ENCODE assay signal across 8 cellular contexts in genomic region chr1:178724734-178725602, GRCh38. TPM values are rescaled to one million over a fixed set of nuclear protein-coding genes. Genes with fewer than 3 reads are reported as not detected.
DNase-seq lines count a peak whose midpoint lies in the region; ATAC-seq, FAIRE-seq and TF ChIP-seq lines count a peak whose summit lies in the region.

TSS of gene RALGPS2 (plus strand) at chr1:178725244. CDS start at chr1:178776765, 51,521 bp downstream.

- peak within 1 kb of the TSS; percentile 11 for H3K27ac Mint-ChIP-seq in activated CD8-positive, alpha-beta memory T cell treated with anti-CD3 and anti-CD28 coated beads, Interleukin-2, amount 10 ng/mL, durations not matched to agents 7 days and 5 days
- H3K27ac Mint-ChIP-seq in memory B cell, result peak within 1 kb of the TSS; percentile 96

- H3K4me3 Mint-ChIP-seq in activated CD8-positive, alpha-beta memory T cell treated with anti-CD3 and anti-CD28 coated beads, Interleukin-2, amount 10 ng/mL, durations not matched to agents 7 days and 5 days, result peak within 1 kb of the TSS; percentile 75
- H3K4me3 Mint-ChIP-seq in memory B cell, result peak within 1 kb of the TSS; percentile 96

- H3K4me2 ChIP-seq in H1 (ENCODE audit: insufficient read depth in 1 of 2, low read depth in 2 of 2, low read length in 2 of 2), result peak within 1 kb of the TSS; percentile 71 to 80

- no peaks in the 10 kb centered on the region for H3K36me3 Mint-ChIP-seq in activated CD8-positive, alpha-beta memory T cell treated with anti-CD3 and anti-CD28 coated beads, Interleukin-2, amount 10 ng/mL, durations not matched to agents 7 days and 5 days
- peaks cover 21% of the 10 kb centered on the region for H3K36me3 Mint-ChIP-seq in memory B cell

- WGBS in H1 (ENCODE audit: extremely low coverage in 1 of 2, insufficient coverage in 1 of 2, insufficient read length in 1 of 2, insufficient replicate concordance in 2 of 2, low coverage in 1 of 2, low lambda C conversion rate in 2 of 2, missing lambda C conversion rate in 1 of 2), 2 experiments, result 2% methylated on average over 60 of the region's 110 CpGs; no CpG with 5 or more reads in 1 of the 2 experiments

- peaks cover 0 to 37% of the 10 kb centered on the region in 2 experiments; a peak in 2 of 4 replicates for H3K79me2 ChIP-seq in H1 (ENCODE audit: control insufficient read depth in 1 of 2, insufficient read depth in 2 of 2, low read length in 2 of 2)

- no peak within 1 kb of the TSS for H3K23ac ChIP-seq in H1 (ENCODE audit: insufficient read length)

- peak within 1 kb of the TSS; percentile 94 for H2BK5ac ChIP-seq in H1 (ENCODE audit: low read depth, low read length)

- TF ChIP-seq CTCF in AG10803 (conservative IDR thresholded peaks at IDR 0.05; ENCODE audit: low read length), result no peak
- TF ChIP-seq CTCF in H1 (IDR thresholded peaks at IDR 0.05; ENCODE audit: control extremely low read depth in 1 of 3, insufficient read depth in 1 of 3, low read depth in 1 of 3, low read length in 3 of 3), result no peak

- FAIRE-seq in H1 (lab: Jason Lieb, UNC), result no peak

- peaks cover 10% of the 10 kb centered on the region for H3K4me1 Mint-ChIP-seq in activated CD8-positive, alpha-beta memory T cell treated with anti-CD3 and anti-CD28 coated beads, Interleukin-2, amount 10 ng/mL, durations not matched to agents 7 days and 5 days
- H3K4me1 Mint-ChIP-seq in memory B cell, result peaks cover 18% of the 10 kb centered on the region

- H2BK20ac ChIP-seq in H1 (ENCODE audit: low read length), result no peak within 1 kb of the TSS

- H4K5ac ChIP-seq in H1 (ENCODE audit: insufficient read length, low read depth, low read length), result peak within 1 kb of the TSS; percentile 89

- CTCF ChIA-PET in activated CD8-positive, alpha-beta memory T cell treated with anti-CD3 and anti-CD28 coated beads, Interleukin-2, amount 10 ng/mL, durations not matched to agents 7 days and 5 days (lab: Charles Lee), result interaction anchor here (0.6 to 1.0 kb wide), 2 partner anchors 25 to 36 kb away, joined by 3 read pairs; no protein-coding TSS in a partner anchor
- CTCF ChIA-PET in H1 (lab: Charles Lee; ENCODE audit: partially characterized antibody), result interaction anchor here (1.4 to 3.8 kb wide), 2 partner anchors 32 to 183 kb away, joined by 3 to 11 read pairs; no protein-coding TSS in a partner anchor

- H2BK120ac ChIP-seq in H1 (replicated peaks; ENCODE audit: low read depth, low read length), result no peak within 1 kb of the TSS

- no peak for TF ChIP-seq EP300 in H1 (IDR thresholded peaks at IDR 0.05; ENCODE audit: borderline replicate concordance in 1 of 2, low read depth in 2 of 2, low read length in 2 of 2)

- peak; percentile 59 for ATAC-seq in GM19023 (IDR thresholded peaks at IDR 0.05; ENCODE audit: unreplicated experiment)
- peak; percentile 57 for ATAC-seq in HG03175 (IDR thresholded peaks at IDR 0.05; ENCODE audit: unreplicated experiment)
- ATAC-seq in activated CD8-positive, alpha-beta memory T cell treated with anti-CD3 and anti-CD28 coated beads, Interleukin-2, amount 10 ng/mL, durations not matched to agents 7 days and 5 days, result peak; percentile 81
- ATAC-seq in memory B cell (ENCODE audit: low read depth), result peak; percentile 68

- no peak within 1 kb of the TSS for H3K14ac ChIP-seq in H1 (ENCODE audit: insufficient read length)

- H3K56ac ChIP-seq in H1 (replicated peaks; ENCODE audit: insufficient read length, low read depth, low read length), result peak within 1 kb of the TSS; percentile 69

- peak within 1 kb of the TSS; percentile 73 to 94 (median 87) for H3K9ac ChIP-seq in H1 (replicated peaks in 1 of 4; ENCODE audit: extremely low read depth in 1 of 4, low read depth in 3 of 4, low read length in 3 of 4)

- H2AFZ ChIP-seq in H1 (ENCODE audit: low read length), result peak within 1 kb of the TSS; percentile 91

- peak in 1 of 2 experiments; percentile 82; a peak in 2 of 3 replicates for TF ChIP-seq POLR2A in H1 (IDR thresholded peaks at IDR 0.05; ENCODE audit: control extremely low read depth in 1 of 2, low read depth in 2 of 2, low read length in 2 of 2)

- H4K8ac ChIP-seq in H1 (ENCODE audit: extremely low read depth, insufficient read depth, low read length), result peak within 1 kb of the TSS; percentile 98

- peaks cover 42% of the 10 kb centered on the region for H3K27me3 Mint-ChIP-seq in activated CD8-positive, alpha-beta memory T cell treated with anti-CD3 and anti-CD28 coated beads, Interleukin-2, amount 10 ng/mL, durations not matched to agents 7 days and 5 days
- H3K27me3 Mint-ChIP-seq in memory B cell, result no peaks in the 10 kb centered on the region

- H3K9me3 Mint-ChIP-seq in activated CD8-positive, alpha-beta memory T cell treated with anti-CD3 and anti-CD28 coated beads, Interleukin-2, amount 10 ng/mL, durations not matched to agents 7 days and 5 days (ENCODE audit: low read depth), result no peaks in the 10 kb centered on the region
- no peaks in the 10 kb centered on the region for H3K9me3 Mint-ChIP-seq in memory B cell

- no peaks in the 10 kb centered on the region for H4K20me1 ChIP-seq in H1 (replicated peaks in 1 of 2; ENCODE audit: control insufficient read depth in 1 of 2, insufficient read depth in 2 of 2, low read length in 2 of 2)

- peak within 1 kb of the TSS; percentile 84; the same call in 1 of the 2 replicates for H2BK12ac ChIP-seq in H1 (ENCODE audit: low read depth, low read length)

- H2AK5ac ChIP-seq in H1 (ENCODE audit: low read depth, low read length), result no peak within 1 kb of the TSS

- DNase-seq in AG10803 (ENCODE audit: low read depth) (peak; percentile 72), NCI-H748 (lab: John Stamatoyannopoulos, UW; ENCODE audit: unreplicated experiment) (peak; percentile 75), H1 (ENCODE audit: low read depth in 1 of 2, low spot score in 2 of 2) (peak; percentile 46 to 79), memory B cell (ENCODE audit: low spot score in 2 of 2) (peak; percentile 62 to 66)
- DNase-seq in activated CD8-positive, alpha-beta memory T cell treated with anti-CD3 and anti-CD28 coated beads, Interleukin-2, amount 10 ng/mL, durations not matched to agents 7 days and 5 days, result peak; percentile 52
- peak; percentile 32 for DNase-seq in stimulated activated CD8-positive, alpha-beta memory T cell treated with anti-CD3 and anti-CD28 coated beads, Interleukin-12 subunit alpha, Interleukin-12 subunit beta, amount 100 ng/mL, for 24 hours (ENCODE audit: extremely low read depth)

- peaks cover 0 to 4% (median 3%) of the 10 kb centered on the region in 4 experiments; a peak in 5 of 7 replicates for H3K4me1 ChIP-seq in H1 (replicated peaks in 1 of 4; ENCODE audit: control insufficient read depth in 3 of 4, insufficient read depth in 4 of 4, low read length in 3 of 4)

- no peak within 1 kb of the TSS for H2BK15ac ChIP-seq in H1 (ENCODE audit: low read length)

- no peaks in the 10 kb centered on the region; the same call in 1 of the 2 replicates for H3K79me1 ChIP-seq in H1 (ENCODE audit: low read depth, low read length)

- H4K91ac ChIP-seq in H1 (replicated peaks; ENCODE audit: insufficient read length, low read length), result no peak within 1 kb of the TSS

- H3K9me3 ChIP-seq in H1 (ENCODE audit: insufficient read depth in 2 of 2, low read depth in 1 of 2, low read length in 1 of 2), result no peaks in the 10 kb centered on the region

- no peaks in the 10 kb centered on the region for H3K27me3 ChIP-seq in H1 (replicated peaks in 1 of 4; ENCODE audit: control insufficient read depth in 3 of 4, extremely low read depth in 1 of 4, insufficient read depth in 3 of 4, low read length in 3 of 4)

- peak within 1 kb of the TSS; percentile 83 for H3K27ac ChIP-seq in H1 (ENCODE audit: low read depth, low read length)

- peak within 1 kb of the TSS; percentile 69 for H3K4ac ChIP-seq in H1 (replicated peaks; ENCODE audit: insufficient read length, low read depth, low read length)

- H3K18ac ChIP-seq in H1 (ENCODE audit: extremely low read depth, low read length), result peak within 1 kb of the TSS; percentile 66; the same call in 1 of the 2 replicates

- H3K23me2 ChIP-seq in H1 (ENCODE audit: low read depth, low read length), result peaks cover 5% of the 10 kb centered on the region

- H3K4me3 ChIP-seq in AG10803 (ENCODE audit: low read length) (peak within 1 kb of the TSS; percentile 76), H1 (ENCODE audit: extremely low read depth in 1 of 4, insufficient read depth in 2 of 4, low read depth in 3 of 4, low read length in 4 of 4) (peak within 1 kb of the TSS; percentile 63 to 89 (median 84))

- POLR2A ChIA-PET in H1 (lab: Charles Lee; ENCODE audit: partially characterized antibody), result interaction anchor here (0.7 to 2.9 kb wide), 7 partner anchors 10 to 294 kb away, joined by 3 to 21 read pairs (median 4); no protein-coding TSS in a partner anchor

- no peak for TF ChIP-seq RAD21 in H1 (IDR thresholded peaks at IDR 0.05 in 1 of 2, conservative IDR thresholded peaks at IDR 0.05 in 1 of 2; ENCODE audit: low read depth in 2 of 2, low read length in 2 of 2)

- H3K36me3 ChIP-seq in H1 (ENCODE audit: control insufficient read depth in 2 of 4, insufficient read depth in 4 of 4, low read length in 3 of 4), result no peaks in the 10 kb centered on the region

TF ChIP-seq in H1, 55 proteins besides CTCF, POLR2A, EP300 and RAD21 (continues in another document):
- TF ChIP-seq GTF2F1 (IDR thresholded peaks at IDR 0.05; ENCODE audit: borderline replicate concordance, low read depth, low read length) (no peak), BRCA1 (IDR thresholded peaks at IDR 0.05; ENCODE audit: low read depth, low read length) (no peak), SIN3A (conservative IDR thresholded peaks at IDR 0.05 in 1 of 2, IDR thresholded peaks at IDR 0.05 in 1 of 2; ENCODE audit: low read depth in 1 of 2, low read length in 2 of 2) (0 out of 4 replicates have a peak, but pooled peaks of 1 of the 2 experiments have one; percentile 37), BACH1 (IDR thresholded peaks at IDR 0.05; ENCODE audit: low read length) (no peak), RBBP5 (IDR thresholded peaks at IDR 0.05; ENCODE audit: borderline replicate concordance, low read depth, low read length) (no peak; the same call in none of the 2 replicates), MAFK (IDR thresholded peaks at IDR 0.05; ENCODE audit: low read depth, low read length) (no peak), BCL11A (IDR thresholded peaks at IDR 0.05; ENCODE audit: low read depth in 2 of 2, low read length in 2 of 2) (no peak), TEAD4 (IDR thresholded peaks at IDR 0.05; ENCODE audit: low read depth, low read length) (no peak)

RNA-seq across cellular contexts. Expression of gene RALGPS2, which starts in this region (rescaled TPM):
- total RNA-seq in activated CD8-positive, alpha-beta memory T cell treated with anti-CD3 and anti-CD28 coated beads, Interleukin-2, amount 10 ng/mL, durations not matched to agents 7 days and 5 days, result 1 to 10 TPM; 1.4 to 1.9 TPM
- 37.7 and 38.0 TPM in 2 replicates for total RNA-seq in H1 (2021; fragmentation: NEBNext Ultra II Directional; extraction: Animal tissue kit (Norgen Biotek cat#: 25700))
- polyA plus RNA-seq in H1 (2011; rRNA removed), result 3.4 and 6.7 TPM in 2 replicates
- 7.3 TPM for polyA plus RNA-seq in H1 (2011; cell fraction: cytosol; rRNA removed)
- 7.8 TPM for polyA plus RNA-seq in H1 (2011; cell fraction: nucleus; rRNA removed)
- 13.7 to 19.4 TPM (median 16.8 TPM) in 4 replicates for polyA plus RNA-seq in H1 (2012, experiment 1 of 2)
- 1.1 TPM for polyA plus RNA-seq in H1 (2012, experiment 2 of 2)
- 16.3 TPM for polyA plus RNA-seq in H1 (2013, experiment 1 of 2)
- polyA plus RNA-seq in H1 (2013, experiment 2 of 2), result 13.8 TPM
- polyA minus RNA-seq in H1 (2011; rRNA and poly(A)+ RNA removed), result 50.4 and 81.0 TPM in 2 replicates
- 32.4 TPM for polyA minus RNA-seq in H1 (2011; cell fraction: cytosol; rRNA and poly(A)+ RNA removed)
- polyA minus RNA-seq in H1 (2011; cell fraction: nucleus; rRNA and poly(A)+ RNA removed), result 55.9 TPM

Comparison
In these comparisons a context has a peak if more than half of its experiments do, and no peak if none do; other contexts are left out.
1. Peak in every context shown above with its lines: DNase-seq, ATAC-seq, H3K4me3 ChIP-seq and H3K27ac ChIP-seq.
2. RNA of gene RALGPS2 (total RNA-seq): 37.7 to 38.0 TPM in H1; 1.4 to 1.9 TPM in activated CD8-positive, alpha-beta memory T cell treated with anti-CD3 and anti-CD28 coated beads, Interleukin-2, amount 10 ng/mL, durations not matched to agents 7 days and 5 days; every median in the first group is over 10 times any median in the second.